In the genomic region with DNA sequence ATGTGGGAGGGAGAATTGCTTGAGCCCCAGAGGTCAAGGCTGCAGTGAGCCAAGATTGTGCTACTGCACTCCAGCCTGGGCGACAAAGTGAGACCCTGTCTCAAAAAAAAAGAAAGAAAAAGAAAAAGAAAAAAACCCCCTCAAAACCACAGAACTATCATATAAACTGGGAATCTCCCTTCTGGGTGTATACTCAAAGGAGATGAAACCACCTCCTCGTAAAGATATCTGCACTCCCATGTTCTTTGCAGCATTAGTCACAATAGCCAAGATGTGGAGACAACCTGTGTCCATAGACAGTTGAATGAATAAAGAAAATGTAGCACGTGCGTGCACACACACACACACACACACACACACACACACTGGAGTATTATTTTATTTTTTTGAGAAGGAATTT, we compare ENCODE assay signal across 26 cellular contexts. TPM values are rescaled to one million over a fixed set of nuclear protein-coding genes. Genes with fewer than 3 reads are reported as not detected.
DNase-seq lines count a peak whose midpoint lies in the region; ATAC-seq, FAIRE-seq and TF ChIP-seq lines count a peak whose summit lies in the region.
"Had no signal": no experiment of that assay in that cellular context is flagged by ENCODE, and none has a peak within 500 bp of the region (broad histone marks: within the 10 kb centered on the region; RNA-seq: fewer than 3 reads in every experiment).

No MANE protein-coding gene starts in this region.

- no peak for FAIRE-seq in GM12878 (lab: Jason Lieb, UNC)
- FAIRE-seq: A549, D721Med, GM12891, GM18507, H54 had no signal

- no peak overlapping the region for H3K27ac ChIP-seq in GM12878 (ENCODE audit: control insufficient read depth, insufficient read depth)
- H3K27ac ChIP-seq: A549; BLaER1 treated with 17β-estradiol and CSF1 and Interleukin-3, amounts not matched to agents 10 nM and 100 nM had no signal

- no TSS peak for BruUV-seq in GM12878 (replicated peaks; lab: Mats Ljungman, UMichigan)

- in situ Hi-C loops in GM12878 (cut with MboI): no loop called here

- TF ChIP-seq POLR2A in GM12878 (IDR thresholded peaks at IDR 0.05; ENCODE audit: low read depth, low read length): no peak

- H3K36me3 Mint-ChIP-seq in activated CD8-positive, alpha-beta T cell treated with anti-CD3 and anti-CD28 coated beads for 36 hours (ENCODE audit: low read depth): no peaks in the 10 kb centered on the region
- H3K36me3 Mint-ChIP-seq in activated CD8-positive, alpha-beta T cell treated with anti-CD3 and anti-CD28 coated beads, Interleukin-2, amount 10 ng/mL, durations not matched to agents 7 days and 5 days (ENCODE audit: low read depth): no peaks in the 10 kb centered on the region
- H3K36me3 Mint-ChIP-seq: CD14-positive monocyte; CD8-positive, alpha-beta memory T cell had no signal

- no peaks in the 10 kb centered on the region for H3K9me3 ChIP-seq in GM12878 (replicated peaks; ENCODE audit: control insufficient read depth, insufficient read depth, low read length)
- H3K9me3 ChIP-seq: A549; BE2C; BLaER1 treated with 17β-estradiol and CSF1 and Interleukin-3, amounts not matched to agents 10 nM and 100 nM; HAP-1 had no signal

- no peaks in the 10 kb centered on the region for H4K20me1 ChIP-seq in GM12878 (ENCODE audit: control insufficient read depth, insufficient read depth)
- H4K20me1 ChIP-seq: BLaER1 treated with 17β-estradiol and CSF1 and Interleukin-3, amounts not matched to agents 10 nM and 100 nM had no signal

- H3K4me1 ChIP-seq in GM12878 (ENCODE audit: control insufficient read depth, insufficient read depth, low read length): no peaks in the 10 kb centered on the region; the same call in 1 of the 2 replicates
- H3K4me1 ChIP-seq: A549, BE2C, HAP-1 had no signal

- no peaks in the 10 kb centered on the region for H3K27me3 ChIP-seq in GM12878 (replicated peaks in 1 of 2; ENCODE audit: control insufficient read depth in 2 of 2, insufficient read depth in 2 of 2, low read length in 1 of 2)
- H3K27me3 ChIP-seq: BE2C; BLaER1 treated with 17β-estradiol and CSF1 and Interleukin-3, amounts not matched to agents 10 nM and 100 nM had no signal

- CTCF ChIA-PET in activated CD8-positive, alpha-beta T cell treated with anti-CD3 and anti-CD28 coated beads for 36 hours (lab: Charles Lee): interaction anchor here (1.5 kb wide), 1 partner anchor 9 kb away, joined by 3 read pairs; no protein-coding TSS in a partner anchor
- CTCF ChIA-PET in activated CD8-positive, alpha-beta T cell treated with anti-CD3 and anti-CD28 coated beads, Interleukin-2, amount 10 ng/mL, durations not matched to agents 7 days and 5 days (lab: Charles Lee): no interaction called here
- CTCF ChIA-PET in GM12878 (lab: Yijun Ruan, JAX): no interaction called here

- POLR2A ChIA-PET in activated CD8-positive, alpha-beta T cell treated with anti-CD3 and anti-CD28 coated beads for 36 hours (lab: Charles Lee): no interaction called here
- POLR2A ChIA-PET in activated CD8-positive, alpha-beta T cell treated with anti-CD3 and anti-CD28 coated beads, Interleukin-2, amount 10 ng/mL, durations not matched to agents 7 days and 5 days (lab: Charles Lee): no interaction called here
- POLR2A ChIA-PET in GM12878 (lab: Charles Lee): interaction anchor here (0.9 to 1.0 kb wide), 2 partner anchors 8 to 10 kb away, joined by 3 read pairs; a partner anchor contains a TSS

- no peak for DNase-seq in activated CD8-positive, alpha-beta T cell treated with anti-CD3 and anti-CD28 coated beads for 36 hours
- DNase-seq in activated CD8-positive, alpha-beta T cell treated with anti-CD3 and anti-CD28 coated beads, Interleukin-2, amount 10 ng/mL, durations not matched to agents 7 days and 5 days: no peak
- DNase-seq in stimulated activated naive CD8-positive, alpha-beta T cell treated with anti-CD3 and anti-CD28 coated beads, Interleukin-15, amount 100 ng/mL, for 72 hours: no peak
- no peak for DNase-seq in stimulated activated naive CD8-positive, alpha-beta T cell treated with anti-CD3 and anti-CD28 coated beads, Interleukin-15, Interleukin-2, amounts not matched to agents 100 U/mL and 50 U/mL, for 24 hours
- DNase-seq in GM12878 (ENCODE audit: low read depth, low spot score) (no peak), HCEC 1CT (no peak), GM20000 (ENCODE audit: low spot score) (no peak)
- DNase-seq: 8988T; ACHN; AML-193; BE2C; CD4-positive, alpha-beta T cell; CD8-positive, alpha-beta memory T cell; DMS 273 treated with DMSO at 0.1 percent for 48 hours; DMS79; EL; GDM1; GOT3 had no signal

- peaks cover 4% of the 10 kb centered on the region for H3K4me1 Mint-ChIP-seq in activated CD8-positive, alpha-beta T cell treated with anti-CD3 and anti-CD28 coated beads for 36 hours (ENCODE audit: low read depth)
- H3K4me1 Mint-ChIP-seq in activated CD8-positive, alpha-beta T cell treated with anti-CD3 and anti-CD28 coated beads, Interleukin-2, amount 10 ng/mL, durations not matched to agents 7 days and 5 days (ENCODE audit: low read depth): peaks cover 34% of the 10 kb centered on the region
- H3K4me1 Mint-ChIP-seq in stimulated activated naive CD8-positive, alpha-beta T cell treated with anti-CD3 and anti-CD28 coated beads, Interleukin-15, amount 100 ng/mL, for 72 hours: peaks cover 25% of the 10 kb centered on the region
- H3K4me1 Mint-ChIP-seq: CD8-positive, alpha-beta memory T cell had no signal

- TF ChIP-seq RAD21 in GM12878 (IDR thresholded peaks at IDR 0.05; ENCODE audit: insufficient read depth, low read depth, low read length): no peak

- peak; percentile 47 for ATAC-seq in activated CD8-positive, alpha-beta T cell treated with anti-CD3 and anti-CD28 coated beads for 36 hours
- ATAC-seq in activated CD8-positive, alpha-beta T cell treated with anti-CD3 and anti-CD28 coated beads, Interleukin-2, amount 10 ng/mL, durations not matched to agents 7 days and 5 days: no peak
- ATAC-seq in stimulated activated naive CD8-positive, alpha-beta T cell treated with anti-CD3 and anti-CD28 coated beads, Interleukin-15, amount 100 ng/mL, for 72 hours: peak; percentile 61
- ATAC-seq in stimulated activated naive CD8-positive, alpha-beta T cell treated with anti-CD3 and anti-CD28 coated beads, Interleukin-15, Interleukin-2, amounts not matched to agents 100 U/mL and 50 U/mL, for 24 hours: no peak
- peak; percentile 71 for ATAC-seq in GM12878
- ATAC-seq: A549 had no signal

- H3K27ac Mint-ChIP-seq in activated CD8-positive, alpha-beta T cell treated with anti-CD3 and anti-CD28 coated beads for 36 hours: no peak overlapping the region
- no peak overlapping the region for H3K27ac Mint-ChIP-seq in activated CD8-positive, alpha-beta T cell treated with anti-CD3 and anti-CD28 coated beads, Interleukin-2, amount 10 ng/mL, durations not matched to agents 7 days and 5 days
- H3K27ac Mint-ChIP-seq in stimulated activated naive CD8-positive, alpha-beta T cell treated with anti-CD3 and anti-CD28 coated beads, Interleukin-15, amount 100 ng/mL, for 72 hours: no peak overlapping the region
- H3K27ac Mint-ChIP-seq: CD14-positive monocyte; CD4-positive, alpha-beta T cell; CD8-positive, alpha-beta memory T cell had no signal

- SMC1A ChIA-PET in GM12878 (lab: Charles Lee; ENCODE audit: uncharacterized antibody, unreplicated experiment): interaction anchor here (1.0 to 1.4 kb wide), 2 partner anchors 9 to 61 kb away, joined by 4 to 6 read pairs; a partner anchor contains a TSS

- no peaks in the 10 kb centered on the region for H3K9me3 Mint-ChIP-seq in activated CD8-positive, alpha-beta T cell treated with anti-CD3 and anti-CD28 coated beads for 36 hours
- H3K9me3 Mint-ChIP-seq in activated CD8-positive, alpha-beta T cell treated with anti-CD3 and anti-CD28 coated beads, Interleukin-2, amount 10 ng/mL, durations not matched to agents 7 days and 5 days (ENCODE audit: insufficient read depth): no peaks in the 10 kb centered on the region
- H3K9me3 Mint-ChIP-seq in stimulated activated naive CD8-positive, alpha-beta T cell treated with anti-CD3 and anti-CD28 coated beads, Interleukin-15, amount 100 ng/mL, for 72 hours: no peaks in the 10 kb centered on the region
- H3K9me3 Mint-ChIP-seq: CD14-positive monocyte; CD4-positive, alpha-beta T cell; CD8-positive, alpha-beta memory T cell had no signal

- intact Hi-C loops in activated CD8-positive, alpha-beta T cell treated with anti-CD3 and anti-CD28 coated beads for 36 hours (cut with micrococcal nuclease): no loop called here
- intact Hi-C loops in GM12878 (cut with micrococcal nuclease; ENCODE audit: unreplicated experiment): no loop called here

- H3K4me3 Mint-ChIP-seq in activated CD8-positive, alpha-beta T cell treated with anti-CD3 and anti-CD28 coated beads for 36 hours: no peak overlapping the region
- H3K4me3 Mint-ChIP-seq in activated CD8-positive, alpha-beta T cell treated with anti-CD3 and anti-CD28 coated beads, Interleukin-2, amount 10 ng/mL, durations not matched to agents 7 days and 5 days: no peak overlapping the region
- no peak overlapping the region for H3K4me3 Mint-ChIP-seq in stimulated activated naive CD8-positive, alpha-beta T cell treated with anti-CD3 and anti-CD28 coated beads, Interleukin-15, amount 100 ng/mL, for 72 hours
- H3K4me3 Mint-ChIP-seq: CD14-positive monocyte; CD4-positive, alpha-beta T cell; CD8-positive, alpha-beta memory T cell had no signal

- H3K9ac ChIP-seq in GM12878 (ENCODE audit: control insufficient read depth, insufficient read depth, low read length): no peak overlapping the region
- H3K9ac ChIP-seq: BLaER1 treated with 17β-estradiol and CSF1 and Interleukin-3, amounts not matched to agents 10 nM and 100 nM had no signal

- RAD21 ChIA-PET in GM12878 (lab: Charles Lee; ENCODE audit: unreplicated experiment): interaction anchor here (1.3 kb wide), 1 partner anchor 28 kb away, joined by 3 read pairs; no protein-coding TSS in a partner anchor

- H3K79me2 ChIP-seq in GM12878 (ENCODE audit: control insufficient read depth, insufficient read depth, low read length): no peaks in the 10 kb centered on the region

- H3K36me3 ChIP-seq in GM12878 (ENCODE audit: control insufficient read depth in 2 of 2, insufficient read depth in 2 of 2, low read length in 1 of 2): no peaks in the 10 kb centered on the region; a peak in 1 of 4 replicates
- H3K36me3 ChIP-seq: BE2C; BLaER1 treated with 17β-estradiol and CSF1 and Interleukin-3, amounts not matched to agents 10 nM and 100 nM; HAP-1 had no signal

- no peaks in the 10 kb centered on the region for H3K27me3 Mint-ChIP-seq in activated CD8-positive, alpha-beta T cell treated with anti-CD3 and anti-CD28 coated beads for 36 hours
- H3K27me3 Mint-ChIP-seq in activated CD8-positive, alpha-beta T cell treated with anti-CD3 and anti-CD28 coated beads, Interleukin-2, amount 10 ng/mL, durations not matched to agents 7 days and 5 days (ENCODE audit: low read depth): peaks cover 4% of the 10 kb centered on the region
- H3K27me3 Mint-ChIP-seq in stimulated activated naive CD8-positive, alpha-beta T cell treated with anti-CD3 and anti-CD28 coated beads, Interleukin-15, amount 100 ng/mL, for 72 hours: no peaks in the 10 kb centered on the region
- H3K27me3 Mint-ChIP-seq: CD4-positive, alpha-beta T cell had no signal

- TF ChIP-seq CTCF in activated CD8-positive, alpha-beta T cell treated with anti-CD3 and anti-CD28 coated beads for 36 hours (IDR thresholded peaks at IDR 0.05): no peak
- no peak for TF ChIP-seq CTCF in GM12878 (IDR thresholded peaks at IDR 0.05 in 2 of 3, conservative IDR thresholded peaks at IDR 0.05 in 1 of 3; ENCODE audit: control insufficient read depth in 2 of 3, extremely low read depth in 1 of 3, insufficient read depth in 1 of 3, low read depth in 3 of 3, low read length in 3 of 3)
- TF ChIP-seq CTCF in GM20000 (IDR thresholded peaks at IDR 0.05; ENCODE audit: extremely low read depth, missing control alignments): no peak

- no peak overlapping the region for H2AFZ ChIP-seq in GM12878 (ENCODE audit: control insufficient read depth, low read depth, low read length)

- 48% methylated on average over 4 of the region's 4 CpGs for WGBS in GM12878 (ENCODE audit: insufficient coverage, insufficient replicate concordance, low lambda C conversion rate, missing lambda C conversion rate)

- TF ChIP-seq EP300 in GM12878 (IDR thresholded peaks at IDR 0.05; ENCODE audit: borderline replicate concordance in 1 of 2, control insufficient read depth in 1 of 2, low read depth in 2 of 2, low read length in 2 of 2): no peak

- no peak overlapping the region for H3K4me2 ChIP-seq in GM12878 (ENCODE audit: control insufficient read depth, insufficient read depth)
- H3K4me2 ChIP-seq: A549; BLaER1 treated with 17β-estradiol and CSF1 and Interleukin-3, amounts not matched to agents 10 nM and 100 nM had no signal

- H3K4me3 ChIP-seq in GM12878: no peak overlapping the region
- H3K4me3 ChIP-seq: A549; BLaER1 treated with 17β-estradiol and CSF1 and Interleukin-3, amounts not matched to agents 10 nM and 100 nM; HAP-1 had no signal

RNA-seq across cellular contexts. Expression of a gene that starts 8.5 kb away (rescaled TPM):
- 1 to 10 TPM; 5.6 to 6.3 TPM for total RNA-seq in activated CD8-positive, alpha-beta T cell treated with anti-CD3 and anti-CD28 coated beads for 36 hours
- 1 to 10 TPM; 4.0 to 7.5 TPM for total RNA-seq in activated CD8-positive, alpha-beta T cell treated with anti-CD3 and anti-CD28 coated beads, Interleukin-2, amount 10 ng/mL, durations not matched to agents 7 days and 5 days
- 8.0 and 11.1 TPM in 2 replicates for total RNA-seq in GM12878 (2013; cell fraction: nucleolus; rRNA removed)
- 2.4 and 3.1 TPM in 2 replicates for total RNA-seq in GM12878 (2014; rRNA removed)
- 5.1 and 5.2 TPM in 2 replicates for total RNA-seq in GM12878 (2014; rRNA removed; fragmentation: Illumina TruSeq; extraction: Trizol)
- total RNA-seq in GM12878 (2021): 8.2 and 9.9 TPM in 2 replicates
- 1.8 TPM for polyA plus RNA-seq in GM12878 (2011; ENCODE audit: low read depth)
- polyA plus RNA-seq in GM12878 (2011; rRNA removed): 4.9 and 5.5 TPM in 2 replicates
- polyA plus RNA-seq in GM12878 (2011; cell fraction: cytosol; rRNA removed): 1.0 and 1.3 TPM in 2 replicates
- 2.2 and 2.9 TPM in 2 replicates for polyA plus RNA-seq in GM12878 (2011; cell fraction: nucleus; rRNA removed)
- 3.0 and 3.7 TPM in 2 replicates for polyA plus RNA-seq in GM12878 (2012)
- polyA plus RNA-seq in GM12878 (2014; fragmentation: Illumina TruSeq; extraction: Trizol): 3.1 and 4.1 TPM in 2 replicates
- polyA plus RNA-seq in GM12878 (2014; fragmentation: Nextera tagmentation; extraction: Ambion mirVana): 1 to 10 TPM; 2.4 to 3.6 TPM
- polyA plus RNA-seq in GM12878 (2014; rRNA removed): 2.0 and 2.3 TPM in 2 replicates
- 1 to 10 TPM; 6.1 to 9.0 TPM for polyA plus RNA-seq in GM12878 (2016; fragmentation: Nextera tagmentation; extraction: Ambion mirVana)
- 4.6 TPM in 2 replicates for polyA minus RNA-seq in GM12878 (2011; rRNA and poly(A)+ RNA removed)
- 2.5 and 4.1 TPM in 2 replicates for polyA minus RNA-seq in GM12878 (2011; cell fraction: cytosol; rRNA and poly(A)+ RNA removed)
- polyA minus RNA-seq in GM12878 (2011; cell fraction: nucleus; rRNA and poly(A)+ RNA removed): 5.3 and 8.2 TPM in 2 replicates

RNA-seq across cellular contexts. Expression of a gene that starts 25.5 kb away (rescaled TPM):
- total RNA-seq in activated CD8-positive, alpha-beta T cell treated with anti-CD3 and anti-CD28 coated beads for 36 hours: 10 to 100 TPM; 62.5 to 68.4 TPM
- 10 to 100 TPM; 91.5 to 91.9 TPM for total RNA-seq in activated CD8-positive, alpha-beta T cell treated with anti-CD3 and anti-CD28 coated beads, Interleukin-2, amount 10 ng/mL, durations not matched to agents 7 days and 5 days
- total RNA-seq in GM12878 (2013; cell fraction: nucleolus; rRNA removed): 19.8 and 23.1 TPM in 2 replicates
- total RNA-seq in GM12878 (2014; rRNA removed) (82.3 and 103 TPM in 2 replicates), GM12878 (2014; rRNA removed; fragmentation: Illumina TruSeq; extraction: Trizol) (91.2 and 98.9 TPM in 2 replicates), GM12878 (2021) (70.0 and 72.6 TPM in 2 replicates)
- polyA plus RNA-seq in GM12878 (2011; ENCODE audit: low read depth): 41.0 TPM
- polyA plus RNA-seq in GM12878 (2011; rRNA removed) (297 and 428 TPM in 2 replicates), GM12878 (2014; fragmentation: Illumina TruSeq; extraction: Trizol) (152 and 161 TPM in 2 replicates), GM12878 (2014; fragmentation: Nextera tagmentation; extraction: Ambion mirVana) (10 to 100 TPM; 43.7 to 78.6 TPM), GM12878 (2014; rRNA removed) (92.2 and 95.0 TPM in 2 replicates), GM12878 (2016; fragmentation: Nextera tagmentation; extraction: Ambion mirVana) (100 to 1,000 TPM; 161 to 170 TPM)
- polyA plus RNA-seq in GM12878 (2011; cell fraction: cytosol; rRNA removed): 90.9 and 152 TPM in 2 replicates
- polyA plus RNA-seq in GM12878 (2011; cell fraction: nucleus; rRNA removed): 41.8 and 46.1 TPM in 2 replicates
- polyA plus RNA-seq in GM12878 (2012): 64.8 and 92.9 TPM in 2 replicates
- polyA minus RNA-seq in GM12878 (2011; rRNA and poly(A)+ RNA removed): 56.9 and 95.7 TPM in 2 replicates
- 21.8 and 26.8 TPM in 2 replicates for polyA minus RNA-seq in GM12878 (2011; cell fraction: cytosol; rRNA and poly(A)+ RNA removed)
- polyA minus RNA-seq in GM12878 (2011; cell fraction: nucleus; rRNA and poly(A)+ RNA removed): 9.7 and 12.7 TPM in 2 replicates

Comparison
In these comparisons a context has a peak if more than half of its experiments do, and no peak if none do; other contexts are left out.
1. ATAC-seq: peak in activated CD8-positive, alpha-beta T cell treated with anti-CD3 and anti-CD28 coated beads for 36 hours (single experiment), stimulated activated naive CD8-positive, alpha-beta T cell treated with anti-CD3 and anti-CD28 coated beads, Interleukin-15, amount 100 ng/mL, for 72 hours (single experiment) and GM12878 (single experiment); none in activated CD8-positive, alpha-beta T cell treated with anti-CD3 and anti-CD28 coated beads, Interleukin-2, amount 10 ng/mL, durations not matched to agents 7 days and 5 days (single experiment) and stimulated activated naive CD8-positive, alpha-beta T cell treated with anti-CD3 and anti-CD28 coated beads, Interleukin-15, Interleukin-2, amounts not matched to agents 100 U/mL and 50 U/mL, for 24 hours (single experiment).